Comparison of ENCODE assay signal across 1 cellular context in the genomic region with DNA sequence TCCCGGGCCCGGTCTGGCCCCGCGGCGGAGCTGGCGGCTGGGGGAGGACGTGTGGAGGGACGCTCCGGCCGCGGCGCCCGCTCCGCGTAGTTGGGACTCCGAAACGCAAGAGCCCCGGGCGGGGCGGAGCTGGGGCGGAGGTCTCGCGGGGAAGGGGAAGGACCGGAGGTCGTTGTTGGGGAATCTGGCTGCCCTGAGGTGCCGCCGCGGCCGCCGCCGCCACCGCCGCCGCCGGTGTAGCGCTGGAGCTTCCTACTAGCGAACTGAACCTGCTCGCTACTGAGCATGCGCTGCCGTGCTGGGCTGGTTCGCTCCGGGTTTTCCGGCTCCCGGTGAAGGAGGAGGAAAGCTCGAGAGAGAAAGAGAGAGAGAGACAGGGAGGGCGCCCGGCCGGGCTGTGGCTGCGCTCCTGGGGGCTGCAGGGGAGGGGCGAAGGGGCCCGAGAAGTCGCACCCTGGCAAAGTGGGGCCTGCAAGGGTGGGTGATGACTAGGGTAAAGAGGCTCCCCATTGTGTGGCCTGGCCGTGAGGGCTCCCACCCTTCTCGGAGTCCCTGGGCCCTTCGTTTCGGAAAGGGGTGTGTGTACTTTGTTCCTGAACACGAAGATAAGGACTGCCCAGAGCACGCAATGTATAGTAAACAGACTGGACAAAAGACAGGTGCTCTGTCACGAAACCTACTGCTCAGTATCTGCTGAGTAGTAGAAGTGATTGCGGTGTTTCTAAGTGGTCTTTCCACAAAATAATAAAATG.
TF ChIP-seq lines count a peak whose summit lies in the region.

Gene SOS1 (minus strand): TSS at position 281 of the 752 bp plus-strand sequence. CDS start 629 bp downstream, outside the sequence.

TF ChIP-seq in K562, 482 proteins besides CTCF, POLR2A, EP300 and RAD21 (continued from another document and continues in another):
- TF ChIP-seq, protein P1, sequence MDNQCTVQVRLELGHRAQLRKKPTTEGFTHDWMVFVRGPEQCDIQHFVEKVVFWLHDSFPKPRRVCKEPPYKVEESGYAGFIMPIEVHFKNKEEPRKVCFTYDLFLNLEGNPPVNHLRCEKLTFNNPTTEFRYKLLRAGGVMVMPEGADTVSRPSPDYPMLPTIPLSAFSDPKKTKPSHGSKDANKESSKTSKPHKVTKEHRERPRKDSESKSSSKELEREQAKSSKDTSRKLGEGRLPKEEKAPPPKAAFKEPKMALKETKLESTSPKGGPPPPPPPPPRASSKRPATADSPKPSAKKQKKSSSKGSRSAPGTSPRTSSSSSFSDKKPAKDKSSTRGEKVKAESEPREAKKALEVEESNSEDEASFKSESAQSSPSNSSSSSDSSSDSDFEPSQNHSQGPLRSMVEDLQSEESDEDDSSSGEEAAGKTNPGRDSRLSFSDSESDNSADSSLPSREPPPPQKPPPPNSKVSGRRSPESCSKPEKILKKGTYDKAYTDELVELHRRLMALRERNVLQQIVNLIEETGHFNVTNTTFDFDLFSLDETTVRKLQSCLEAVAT (IDR thresholded peaks at IDR 0.05), result peak; percentile 44 to 80; a peak in 2 of 4 replicates
- TF ChIP-seq MCM5 (IDR thresholded peaks at IDR 0.05; ENCODE audit: low read depth), result no peak
- no peak for TF ChIP-seq SNRNP70 (optimal IDR thresholded peaks at IDR 0.05; ENCODE audit: low read depth, low read length)
- TF ChIP-seq TARDBP (IDR thresholded peaks at IDR 0.05), result no peak
- TF ChIP-seq POU5F1 (IDR thresholded peaks at IDR 0.05; ENCODE audit: borderline replicate concordance, low read depth, low read length, partially characterized antibody), result no peak
- TF ChIP-seq ZNF212 (CRISPR knock-in tag; IDR thresholded peaks at IDR 0.05), result no peak
- TF ChIP-seq SMAD2 (IDR thresholded peaks at IDR 0.05; ENCODE audit: low read depth, low read length), result no peak
- no peak for TF ChIP-seq CHD1 (IDR thresholded peaks at IDR 0.05; ENCODE audit: low read length)
- no peak for TF ChIP-seq ZNF77 (CRISPR knock-in tag; IDR thresholded peaks at IDR 0.05)
- TF ChIP-seq ZNF408 (CRISPR knock-in tag; IDR thresholded peaks at IDR 0.05; ENCODE audit: low read depth), result no peak
- TF ChIP-seq SMARCA5 (IDR thresholded peaks at IDR 0.05), result no peak
- peak; percentile 71 for TF ChIP-seq PRDM10 (IDR thresholded peaks at IDR 0.05; ENCODE audit: partially characterized antibody)
- TF ChIP-seq KHSRP (IDR thresholded peaks at IDR 0.05), result no peak
- no peak for TF ChIP-seq ELK1 (CRISPR knock-in tag; IDR thresholded peaks at IDR 0.05)
- TF ChIP-seq KLF1 (tag; IDR thresholded peaks at IDR 0.05), result no peak
- TF ChIP-seq, protein P2, sequence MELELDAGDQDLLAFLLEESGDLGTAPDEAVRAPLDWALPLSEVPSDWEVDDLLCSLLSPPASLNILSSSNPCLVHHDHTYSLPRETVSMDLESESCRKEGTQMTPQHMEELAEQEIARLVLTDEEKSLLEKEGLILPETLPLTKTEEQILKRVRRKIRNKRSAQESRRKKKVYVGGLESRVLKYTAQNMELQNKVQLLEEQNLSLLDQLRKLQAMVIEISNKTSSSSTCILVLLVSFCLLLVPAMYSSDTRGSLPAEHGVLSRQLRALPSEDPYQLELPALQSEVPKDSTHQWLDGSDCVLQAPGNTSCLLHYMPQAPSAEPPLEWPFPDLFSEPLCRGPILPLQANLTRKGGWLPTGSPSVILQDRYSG (tag; conservative IDR thresholded peaks at IDR 0.05; ENCODE audit: low read depth), result no peak
- peak; percentile 57; the same call in 1 of the 2 replicates for TF ChIP-seq MAFG (tag; conservative IDR thresholded peaks at IDR 0.05)
- TF ChIP-seq, protein P3, sequence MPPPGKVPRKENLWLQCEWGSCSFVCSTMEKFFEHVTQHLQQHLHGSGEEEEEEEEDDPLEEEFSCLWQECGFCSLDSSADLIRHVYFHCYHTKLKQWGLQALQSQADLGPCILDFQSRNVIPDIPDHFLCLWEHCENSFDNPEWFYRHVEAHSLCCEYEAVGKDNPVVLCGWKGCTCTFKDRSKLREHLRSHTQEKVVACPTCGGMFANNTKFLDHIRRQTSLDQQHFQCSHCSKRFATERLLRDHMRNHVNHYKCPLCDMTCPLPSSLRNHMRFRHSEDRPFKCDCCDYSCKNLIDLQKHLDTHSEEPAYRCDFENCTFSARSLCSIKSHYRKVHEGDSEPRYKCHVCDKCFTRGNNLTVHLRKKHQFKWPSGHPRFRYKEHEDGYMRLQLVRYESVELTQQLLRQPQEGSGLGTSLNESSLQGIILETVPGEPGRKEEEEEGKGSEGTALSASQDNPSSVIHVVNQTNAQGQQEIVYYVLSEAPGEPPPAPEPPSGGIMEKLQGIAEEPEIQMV (tag; conservative IDR thresholded peaks at IDR 0.05; ENCODE audit: low read depth), result no peak
- TF ChIP-seq E4F1 (CRISPR knock-in tag; IDR thresholded peaks at IDR 0.05; ENCODE audit: borderline replicate concordance), result no peak
- no peak for TF ChIP-seq MBD1 (CRISPR knock-in tag; IDR thresholded peaks at IDR 0.05)
- TF ChIP-seq RREB1 (CRISPR knock-in tag; IDR thresholded peaks at IDR 0.05), result no peak
- no peak for TF ChIP-seq E2F3 (CRISPR knock-in tag; IDR thresholded peaks at IDR 0.05)
- TF ChIP-seq ZNF197 (CRISPR knock-in tag; IDR thresholded peaks at IDR 0.05; ENCODE audit: low read depth), result peak; percentile 9; the same call in 1 of the 2 replicates
- no peak for TF ChIP-seq ZNF165 (CRISPR knock-in tag; IDR thresholded peaks at IDR 0.05; ENCODE audit: borderline replicate concordance)
- no peak for TF ChIP-seq ZNF75A (CRISPR knock-in tag; IDR thresholded peaks at IDR 0.05)
- TF ChIP-seq LCOR (CRISPR knock-in tag; IDR thresholded peaks at IDR 0.05), result peak; percentile 86
- TF ChIP-seq ZC3H11A (IDR thresholded peaks at IDR 0.05; ENCODE audit: low read depth, low read length), result no peak
- TF ChIP-seq XRCC4 (IDR thresholded peaks at IDR 0.05; ENCODE audit: extremely low read depth, insufficient read depth, insufficient read length), result no peak
- 0 out of 2 replicates have a peak, but pooled peaks have one; percentile 65 for TF ChIP-seq MTA1 (IDR thresholded peaks at IDR 0.05; ENCODE audit: borderline replicate concordance)
- TF ChIP-seq, protein P4, sequence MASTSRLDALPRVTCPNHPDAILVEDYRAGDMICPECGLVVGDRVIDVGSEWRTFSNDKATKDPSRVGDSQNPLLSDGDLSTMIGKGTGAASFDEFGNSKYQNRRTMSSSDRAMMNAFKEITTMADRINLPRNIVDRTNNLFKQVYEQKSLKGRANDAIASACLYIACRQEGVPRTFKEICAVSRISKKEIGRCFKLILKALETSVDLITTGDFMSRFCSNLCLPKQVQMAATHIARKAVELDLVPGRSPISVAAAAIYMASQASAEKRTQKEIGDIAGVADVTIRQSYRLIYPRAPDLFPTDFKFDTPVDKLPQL (IDR thresholded peaks at IDR 0.05; ENCODE audit: extremely low read depth, insufficient read length), result no peak
- TF ChIP-seq ZNF699 (CRISPR knock-in tag; IDR thresholded peaks at IDR 0.05; ENCODE audit: insufficient replicate concordance), result no peak
- TF ChIP-seq HEY1 (CRISPR knock-in tag; IDR thresholded peaks at IDR 0.05; ENCODE audit: borderline replicate concordance), result no peak
- peak; percentile 85 for TF ChIP-seq BRD9 (IDR thresholded peaks at IDR 0.05; ENCODE audit: low read depth, partially characterized antibody)
